ENCODE assay signal across 13 cellular contexts in genomic region chr12:951166-951565, GRCh38. TPM values are rescaled to one million over a fixed set of nuclear protein-coding genes. Genes with fewer than 3 reads are reported as not detected.
DNase-seq lines count a peak whose midpoint lies in the region; ATAC-seq and TF ChIP-seq lines count a peak whose summit lies in the region.
"Had no signal": no experiment of that assay in that cellular context is flagged by ENCODE, and none has a peak within 500 bp of the region (broad histone marks: within the 10 kb centered on the region; RNA-seq: fewer than 3 reads in every experiment).

No MANE protein-coding gene starts in this region.

- H3K27ac Mint-ChIP-seq in activated naive CD4-positive, alpha-beta T cell treated with anti-CD3 and anti-CD28 coated beads, Interleukin-2, amount 10 ng/mL, durations not matched to agents 7 days and 5 days: peak overlapping the region; percentile 26
- peak overlapping the region in 1 of 2 donors; percentile 16 for H3K27ac Mint-ChIP-seq in activated naive CD4-positive, alpha-beta T cell treated with anti-CD3 and anti-CD28 coated beads, Interleukin-2, amount 50 U/mL, for 72 hours
- peak overlapping the region; percentile 28 for H3K27ac Mint-ChIP-seq in endothelial cell (ENCODE audit: unreplicated experiment)
- peak overlapping the region; percentile 73 for H3K27ac Mint-ChIP-seq in stimulated activated naive B cell treated with anti-CD40 and anti-IgM and Interleukin-4, amounts not matched to agents 10 μg/mL and 1 μg/mL and 100 μg/mL, for 72 hours

- H3K9me3 Mint-ChIP-seq in activated naive CD4-positive, alpha-beta T cell treated with anti-CD3 and anti-CD28 coated beads, Interleukin-2, amount 10 ng/mL, durations not matched to agents 7 days and 5 days: no peaks in the 10 kb centered on the region
- no peaks in the 10 kb centered on the region for H3K9me3 Mint-ChIP-seq in activated naive CD4-positive, alpha-beta T cell treated with anti-CD3 and anti-CD28 coated beads, Interleukin-2, amount 50 U/mL, for 72 hours
- no peaks in the 10 kb centered on the region for H3K9me3 Mint-ChIP-seq in endothelial cell (ENCODE audit: unreplicated experiment)
- no peaks in the 10 kb centered on the region for H3K9me3 Mint-ChIP-seq in stimulated activated naive B cell treated with anti-CD40 and anti-IgM and Interleukin-4, amounts not matched to agents 10 μg/mL and 1 μg/mL and 100 μg/mL, for 72 hours

- peaks cover 5% of the 10 kb centered on the region for H3K27me3 Mint-ChIP-seq in activated naive CD4-positive, alpha-beta T cell treated with anti-CD3 and anti-CD28 coated beads, Interleukin-2, amount 10 ng/mL, durations not matched to agents 7 days and 5 days
- H3K27me3 Mint-ChIP-seq in endothelial cell (ENCODE audit: unreplicated experiment): peaks cover 5% of the 10 kb centered on the region
- H3K27me3 Mint-ChIP-seq in stimulated activated naive B cell treated with anti-CD40 and anti-IgM and Interleukin-4, amounts not matched to agents 10 μg/mL and 1 μg/mL and 100 μg/mL, for 72 hours: no peaks in the 10 kb centered on the region

- no peak for ATAC-seq in activated naive CD4-positive, alpha-beta T cell treated with anti-CD3 and anti-CD28 coated beads, Interleukin-2, amount 50 U/mL, for 72 hours
- ATAC-seq in stimulated activated naive B cell treated with anti-CD40 and anti-IgM and Interleukin-4, amounts not matched to agents 10 μg/mL and 1 μg/mL and 100 μg/mL, for 72 hours (replicated peaks): no peak
- ATAC-seq in GM19452 (IDR thresholded peaks at IDR 0.05; ENCODE audit: unreplicated experiment): no peak
- ATAC-seq: mucosa of descending colon, SK-N-SH treated with all-trans-retinoic acid at 6 μM for 48 hours had no signal

- TF ChIP-seq CTCF in endothelial cell (IDR thresholded peaks at IDR 0.05; ENCODE audit: unreplicated experiment): no peak

- H3K36me3 Mint-ChIP-seq in activated naive CD4-positive, alpha-beta T cell treated with anti-CD3 and anti-CD28 coated beads, Interleukin-2, amount 10 ng/mL, durations not matched to agents 7 days and 5 days: peaks cover 7% of the 10 kb centered on the region
- H3K36me3 Mint-ChIP-seq in activated naive CD4-positive, alpha-beta T cell treated with anti-CD3 and anti-CD28 coated beads, Interleukin-2, amount 50 U/mL, for 72 hours: peaks cover 9 to 24% of the 10 kb centered on the region in 2 donors
- H3K36me3 Mint-ChIP-seq in endothelial cell (ENCODE audit: low read depth, unreplicated experiment): no peaks in the 10 kb centered on the region
- H3K36me3 Mint-ChIP-seq in stimulated activated naive B cell treated with anti-CD40 and anti-IgM and Interleukin-4, amounts not matched to agents 10 μg/mL and 1 μg/mL and 100 μg/mL, for 72 hours: peaks cover 7 to 15% of the 10 kb centered on the region in 2 donors

- H3K4me3 Mint-ChIP-seq in activated naive CD4-positive, alpha-beta T cell treated with anti-CD3 and anti-CD28 coated beads, Interleukin-2, amount 10 ng/mL, durations not matched to agents 7 days and 5 days: no peak overlapping the region
- H3K4me3 Mint-ChIP-seq in endothelial cell (ENCODE audit: unreplicated experiment): peak overlapping the region; percentile 14
- peak overlapping the region; percentile 3 to 31 for H3K4me3 Mint-ChIP-seq in stimulated activated naive B cell treated with anti-CD40 and anti-IgM and Interleukin-4, amounts not matched to agents 10 μg/mL and 1 μg/mL and 100 μg/mL, for 72 hours

- DNase-seq in activated naive CD4-positive, alpha-beta T cell treated with anti-CD3 and anti-CD28 coated beads, Interleukin-2, amount 10 ng/mL, durations not matched to agents 7 days and 5 days: no peak
- no peak for DNase-seq in activated naive CD4-positive, alpha-beta T cell treated with anti-CD3 and anti-CD28 coated beads, Interleukin-2, amount 50 U/mL, for 72 hours (ENCODE audit: low spot score in 2 of 2)
- DNase-seq in NCI-H69 (lab: John Stamatoyannopoulos, UW): peak; percentile 92
- no peak for DNase-seq in endothelial cell (ENCODE audit: low spot score)
- DNase-seq in stimulated activated naive B cell treated with anti-CD40 and anti-IgM and Interleukin-4, amounts not matched to agents 10 μg/mL and 1 μg/mL and 100 μg/mL, for 72 hours: no peak
- no peak for DNase-seq in DMS 273 treated with DMSO at 0.1 percent for 48 hours (lab: John Stamatoyannopoulos, UW)
- DNase-seq in globus pallidus (ENCODE audit: low spot score): no peak
- DNase-seq: activated gamma-delta T cell; cortex of kidney; stimulated activated CD4-positive, alpha-beta T cell treated with anti-CD3 and anti-CD28 coated beads, Interleukin-4, amount 100 ng/mL, for 1 hour had no signal

- CTCF ChIA-PET in activated naive CD4-positive, alpha-beta T cell treated with anti-CD3 and anti-CD28 coated beads, Interleukin-2, amount 10 ng/mL, durations not matched to agents 7 days and 5 days (lab: Charles Lee): interaction anchor here (0.5 to 2.5 kb wide), 5 partner anchors 123 to 497 kb away, joined by 3 to 6 read pairs (median 4); no protein-coding TSS in a partner anchor

- H3K4me1 Mint-ChIP-seq in activated naive CD4-positive, alpha-beta T cell treated with anti-CD3 and anti-CD28 coated beads, Interleukin-2, amount 10 ng/mL, durations not matched to agents 7 days and 5 days: peaks cover 25% of the 10 kb centered on the region
- H3K4me1 Mint-ChIP-seq in endothelial cell (ENCODE audit: unreplicated experiment): peaks cover 6% of the 10 kb centered on the region
- peaks cover 12 to 23% of the 10 kb centered on the region in 2 donors for H3K4me1 Mint-ChIP-seq in stimulated activated naive B cell treated with anti-CD40 and anti-IgM and Interleukin-4, amounts not matched to agents 10 μg/mL and 1 μg/mL and 100 μg/mL, for 72 hours

RNA-seq across cellular contexts. Expression of gene RAD52, which starts 1.7 kb away (rescaled TPM):
- total RNA-seq in activated naive CD4-positive, alpha-beta T cell treated with anti-CD3 and anti-CD28 coated beads, Interleukin-2, amount 50 U/mL, for 72 hours: 10 to 100 TPM in 1 of 2 donors, 1 to 10 TPM in 1; 3.1 to 19.0 TPM
- 20.3 TPM for total RNA-seq in endothelial cell (ENCODE audit: unreplicated experiment)

RNA-seq across cellular contexts. Expression of gene ERC1, which starts 39.9 kb away (rescaled TPM):
- 10 to 100 TPM; 22.5 to 40.9 TPM for total RNA-seq in activated naive CD4-positive, alpha-beta T cell treated with anti-CD3 and anti-CD28 coated beads, Interleukin-2, amount 50 U/mL, for 72 hours
- total RNA-seq in endothelial cell (ENCODE audit: unreplicated experiment): 57.9 TPM
